1 cellular context compared by ENCODE assay signal in genomic region chr2:60964651-60965513, GRCh38.
A peak's percentile ranks its signal among the peaks of the same experiment; 100 is the strongest.
TF ChIP-seq lines count a peak whose summit lies in the region.

No MANE protein-coding gene starts in this region.

TF ChIP-seq in GM12878, 131 proteins besides CTCF, POLR2A, EP300 and RAD21:
- TF ChIP-seq GABPA (IDR thresholded peaks at IDR 0.05; ENCODE audit: low read depth) (0 out of 2 replicates have a peak, but pooled peaks have one; percentile 26), IRF4 (IDR thresholded peaks at IDR 0.05; ENCODE audit: low read depth, low read length) (no peak), CREM (IDR thresholded peaks at IDR 0.05; ENCODE audit: low read depth) (no peak), E2F4 (IDR thresholded peaks at IDR 0.05; ENCODE audit: low read depth, low read length) (no peak), MEF2A (IDR thresholded peaks at IDR 0.05; ENCODE audit: insufficient read depth, low read depth, low read length) (0 out of 2 replicates have a peak, but pooled peaks have one; percentile 16), TBL1XR1 (IDR thresholded peaks at IDR 0.05; ENCODE audit: low read depth, low read length) (no peak), RUNX3 (IDR thresholded peaks at IDR 0.05; ENCODE audit: low read length) (peak; percentile 76), MEF2B (IDR thresholded peaks at IDR 0.05; ENCODE audit: partially characterized antibody, poor library complexity, severe bottlenecking) (no peak), IKZF2 (IDR thresholded peaks at IDR 0.05) (no peak), POU2F2 (IDR thresholded peaks at IDR 0.05; ENCODE audit: borderline replicate concordance, low read depth, low read length) (no peak), ESRRA (IDR thresholded peaks at IDR 0.05; ENCODE audit: low read length) (no peak), NFIC (IDR thresholded peaks at IDR 0.05; ENCODE audit: low read depth, low read length) (no peak; the same call in 1 of the 2 replicates), ZBTB40 (IDR thresholded peaks at IDR 0.05; ENCODE audit: borderline replicate concordance) (no peak), RBBP5 (conservative IDR thresholded peaks at IDR 0.05) (no peak), YY1 (IDR thresholded peaks at IDR 0.05; ENCODE audit: low read depth, low read length) (peak; percentile 86)
